15 cellular contexts compared by ENCODE assay signal in genomic region chr18:22539045-22539444, GRCh38.
"Had no signal": no experiment of that assay in that cellular context is flagged by ENCODE, and none has a peak within 500 bp of the region (broad histone marks: within the 10 kb centered on the region; RNA-seq: fewer than 3 reads in every experiment).

No MANE protein-coding gene starts in this region.

- H3K27me3 Mint-ChIP-seq: activated B cell treated with CpG ODN at 0.5 μM for 24 hours; activated naive CD4-positive, alpha-beta T cell treated with anti-CD3 and anti-CD28 coated beads, Interleukin-2, amount 10 ng/mL, durations not matched to agents 7 days and 5 days; brain; T-helper 17 cell; type B pancreatic cell had no signal

- H3K9me3 Mint-ChIP-seq: stimulated activated effector memory CD8-positive, alpha-beta T cell treated with anti-CD3 and anti-CD28 coated beads, Interleukin-12 subunit alpha, Interleukin-12 subunit beta, amount 100 ng/mL, for 72 hours had no signal

- H3K36me3 Mint-ChIP-seq: activated naive CD4-positive, alpha-beta T cell treated with anti-CD3 and anti-CD28 coated beads, Interleukin-2, amount 10 ng/mL, durations not matched to agents 7 days and 5 days; brain; stimulated activated effector memory CD8-positive, alpha-beta T cell treated with anti-CD3 and anti-CD28 coated beads, Interleukin-12 subunit alpha, Interleukin-12 subunit beta, amount 100 ng/mL, for 72 hours; type B pancreatic cell had no signal

- H3K9me3 ChIP-seq: pancreas had no signal

- H3K27ac ChIP-seq: foreskin keratinocyte, pancreas had no signal

- H3K36me3 ChIP-seq: pancreas had no signal

- ATAC-seq: esophagus mucosa; foreskin keratinocyte; SK-N-SH treated with all-trans-retinoic acid at 6 μM for 48 hours; stimulated activated effector memory CD8-positive, alpha-beta T cell treated with anti-CD3 and anti-CD28 coated beads, Interleukin-12 subunit alpha, Interleukin-12 subunit beta, amount 100 ng/mL, for 72 hours; T-helper 17 cell had no signal

- H3K4me1 ChIP-seq: pancreas had no signal

- DNase-seq: activated B cell treated with CpG ODN at 0.5 μM for 24 hours; activated CD4-positive, alpha-beta T cell treated with anti-CD3 and anti-CD28 coated beads, Interleukin-2, amount 50 U/mL, for 1 hour; activated naive CD4-positive, alpha-beta T cell treated with anti-CD3 and anti-CD28 coated beads, Interleukin-2, amount 10 ng/mL, durations not matched to agents 7 days and 5 days; activated T-cell treated with anti-CD3 and anti-CD28 coated beads for 4 hours; foreskin keratinocyte; islet precursor cell; mesendoderm; pancreas; retina; T-helper 17 cell had no signal

- H3K4me3 ChIP-seq: pancreas had no signal

- H3K4me3 Mint-ChIP-seq: activated B cell treated with CpG ODN at 0.5 μM for 24 hours; activated naive CD4-positive, alpha-beta T cell treated with anti-CD3 and anti-CD28 coated beads, Interleukin-2, amount 10 ng/mL, durations not matched to agents 7 days and 5 days; brain; stimulated activated effector memory CD8-positive, alpha-beta T cell treated with anti-CD3 and anti-CD28 coated beads, Interleukin-12 subunit alpha, Interleukin-12 subunit beta, amount 100 ng/mL, for 72 hours; T-helper 17 cell; type B pancreatic cell had no signal

- H3K4me1 Mint-ChIP-seq: activated B cell treated with CpG ODN at 0.5 μM for 24 hours; activated naive CD4-positive, alpha-beta T cell treated with anti-CD3 and anti-CD28 coated beads, Interleukin-2, amount 10 ng/mL, durations not matched to agents 7 days and 5 days; brain; T-helper 17 cell had no signal

- H3K27me3 ChIP-seq: foreskin keratinocyte, pancreas had no signal
